Comparison of ENCODE assay signal across 8 cellular contexts in genomic region chr20:49915118-49915379, GRCh38. TPM values are rescaled to one million over a fixed set of nuclear protein-coding genes. Genes with fewer than 3 reads are reported as not detected.
DNase-seq lines count a peak whose midpoint lies in the region; ATAC-seq and TF ChIP-seq lines count a peak whose summit lies in the region.

No MANE protein-coding gene starts in this region.

- in situ Hi-C loops in brain microvascular endothelial cell (cut with HindIII; ENCODE audit: low pct_ligation_motif_present, low sequenced_read_pairs): no loop called here

- 0 to 1% methylated on average over 7 to 23 of the region's 23 CpGs for WGBS in aorta, 2 donors

- DNase-seq in brain microvascular endothelial cell: no peak
- DNase-seq in memory B cell (ENCODE audit: low spot score in 2 of 2): no peak
- DNase-seq in aorta: no peak
- DNase-seq in SW 1271 (lab: John Stamatoyannopoulos, UW): no peak
- no peak for DNase-seq in putamen (ENCODE audit: low spot score)
- DNase-seq in ecto neural progenitor cell (ENCODE audit: low spot score): no peak

- no peaks in the 10 kb centered on the region for H3K27me3 ChIP-seq in brain microvascular endothelial cell (replicated peaks)
- H3K27me3 ChIP-seq in aorta (ENCODE audit: control insufficient read depth in 1 of 2, insufficient read depth in 2 of 2, low read length in 1 of 2): no peaks in the 10 kb centered on the region

- H3K4me1 Mint-ChIP-seq in memory B cell: peaks cover 20% of the 10 kb centered on the region

- H3K27ac Mint-ChIP-seq in memory B cell: peak overlapping the region; percentile 100

- intact Hi-C loops in aorta (cut with DNase I): no loop called here

- ATAC-seq in GM18870 (IDR thresholded peaks at IDR 0.05; ENCODE audit: unreplicated experiment) (peak; percentile 31), HG03139 (IDR thresholded peaks at IDR 0.05; ENCODE audit: unreplicated experiment) (peak; percentile 37), memory B cell (ENCODE audit: low read depth) (peak; percentile 47), aorta (ENCODE audit: low FRiP score) (no peak)

- TF ChIP-seq CTCF in brain microvascular endothelial cell (IDR thresholded peaks at IDR 0.05; ENCODE audit: low read depth, low read length, missing control alignments): no peak

- H3K4me1 ChIP-seq in aorta (ENCODE audit: control insufficient read depth in 1 of 2, insufficient read depth in 2 of 2, low read length in 2 of 2): peaks cover 0 to 2% of the 10 kb centered on the region in 2 donors

- H3K27me3 Mint-ChIP-seq in memory B cell: no peaks in the 10 kb centered on the region

- H3K36me3 ChIP-seq in brain microvascular endothelial cell (replicated peaks) (no peaks in the 10 kb centered on the region), aorta (ENCODE audit: control insufficient read depth in 1 of 2, insufficient read depth in 2 of 2, low read length in 1 of 2) (no peaks in the 10 kb centered on the region)

- H3K9me3 Mint-ChIP-seq in memory B cell: no peaks in the 10 kb centered on the region

- peaks cover 1% of the 10 kb centered on the region for H3K36me3 Mint-ChIP-seq in memory B cell

- no peaks in the 10 kb centered on the region for H3K9me3 ChIP-seq in aorta (ENCODE audit: control insufficient read depth, low read length)

- peak overlapping the region; percentile 99 for H3K4me3 Mint-ChIP-seq in memory B cell

- H3K27ac ChIP-seq in brain microvascular endothelial cell (peak overlapping the region; percentile 100), aorta (ENCODE audit: low read depth in 1 of 2, low read length in 2 of 2) (peak overlapping the region; percentile 67 to 77)

- H3K4me3 ChIP-seq in brain microvascular endothelial cell (ENCODE audit: low read depth, low read length) (peak overlapping the region; percentile 92), aorta (ENCODE audit: low read length in 2 of 2) (peak overlapping the region; percentile 77 to 87)

RNA-seq across cellular contexts. Expression of gene SPATA2, which starts 0.3 kb away (rescaled TPM):
- total RNA-seq in aorta: 1 to 10 TPM; 4.8 to 5.8 TPM
- polyA plus RNA-seq in aorta: 1 to 10 TPM; 2.9 to 3.9 TPM

RNA-seq across cellular contexts. Expression of gene RNF114, which starts 21.1 kb away (rescaled TPM):
- 10 to 100 TPM; 46.8 to 70.6 TPM for total RNA-seq in aorta
- 10 to 100 TPM; 32.1 to 38.4 TPM for polyA plus RNA-seq in aorta
